ENCODE assay signal across 8 cellular contexts in genomic region chrX:150547511-150548115, GRCh38. TPM values are rescaled to one million over a fixed set of nuclear protein-coding genes. Genes with fewer than 3 reads are reported as not detected.
DNase-seq lines count a peak whose midpoint lies in the region; ATAC-seq and TF ChIP-seq lines count a peak whose summit lies in the region.

No MANE protein-coding gene starts in this region.

- H3K9me3 ChIP-seq in HUES64 (ENCODE audit: insufficient read depth, low read depth, low read length) (no peaks in the 10 kb centered on the region), gastroesophageal sphincter (no peaks in the 10 kb centered on the region), neural progenitor cell (ENCODE audit: low read depth) (no peaks in the 10 kb centered on the region)

- peaks cover 16% of the 10 kb centered on the region for H3K4me1 Mint-ChIP-seq in neural progenitor cell

- H3K27me3 ChIP-seq in HUES64 (ENCODE audit: insufficient read depth, low read length) (peaks cover 50% of the 10 kb centered on the region), gastroesophageal sphincter (no peaks in the 10 kb centered on the region), neural progenitor cell (peaks cover 37% of the 10 kb centered on the region)

- H3K36me3 ChIP-seq in HUES64 (ENCODE audit: insufficient read depth, low read length) = no peaks in the 10 kb centered on the region
- no peaks in the 10 kb centered on the region for H3K36me3 ChIP-seq in gastroesophageal sphincter
- H3K36me3 ChIP-seq in neural progenitor cell = no peaks in the 10 kb centered on the region

- no peaks in the 10 kb centered on the region for H3K79me2 ChIP-seq in neural progenitor cell (ENCODE audit: low read depth)

- H3K4me3 ChIP-seq in HUES64 (ENCODE audit: low read length) (peak overlapping the region; percentile 35), gastroesophageal sphincter (peak overlapping the region; percentile 38 to 47), neural progenitor cell (peak overlapping the region; percentile 29)

- H3K27ac ChIP-seq in HUES64 (ENCODE audit: low read depth, low read length) (no peak overlapping the region), gastroesophageal sphincter (peak overlapping the region; percentile 74 to 83 (median 80)), neural progenitor cell (no peak overlapping the region)

- no peak overlapping the region for H3K4me3 Mint-ChIP-seq in neural progenitor cell

- no peaks in the 10 kb centered on the region for H3F3A ChIP-seq in neural progenitor cell (ENCODE audit: low read depth)

- H4K20me1 ChIP-seq in neural progenitor cell (ENCODE audit: low read depth) = no peaks in the 10 kb centered on the region

- no peaks in the 10 kb centered on the region for H3K36me3 Mint-ChIP-seq in neural progenitor cell

- H3K4me1 ChIP-seq in HUES64 (ENCODE audit: insufficient read depth, low read length) (no peaks in the 10 kb centered on the region), gastroesophageal sphincter (peaks cover 0 to 23% (median 5%) of the 10 kb centered on the region in 3 donors), neural progenitor cell (no peaks in the 10 kb centered on the region)

- 11% methylated on average over 47 of the region's 47 CpGs for WGBS in HUES64
- WGBS in gastroesophageal sphincter (ENCODE audit: low coverage in 1 of 2), 2 donors = 27% methylated on average over 10 of the region's 47 CpGs; no CpG with 5 or more reads in 1 of the 2 donors

- H3K4me2 ChIP-seq in neural progenitor cell = peak overlapping the region; percentile 66

- H3K27me3 Mint-ChIP-seq in neural progenitor cell (ENCODE audit: insufficient read depth, low read depth) = peaks cover 5% of the 10 kb centered on the region

- H2AFZ ChIP-seq in neural progenitor cell (replicated peaks) = peak overlapping the region; percentile 58

- DNase-seq in Caki2 (ENCODE audit: low read depth) = peak; percentile 37
- DNase-seq in activated naive CD4-positive, alpha-beta T cell treated with anti-CD3 and anti-CD28 coated beads, Interleukin-2, amount 50 U/mL, for 16 hours = peak; percentile 14
- peak; percentile 56 for DNase-seq in neural progenitor cell (ENCODE audit: low spot score)
- no peak for DNase-seq in NCI-H1436 treated with DMSO at 0.1 percent for 48 hours (lab: John Stamatoyannopoulos, UW)

- TF ChIP-seq CTCF in gastroesophageal sphincter (IDR thresholded peaks at IDR 0.05) (no peak), neural progenitor cell (IDR thresholded peaks at IDR 0.05) (no peak)

- H3K9ac ChIP-seq in HUES64 (ENCODE audit: low read depth, low read length) = peak overlapping the region; percentile 37
- H3K9ac ChIP-seq in neural progenitor cell = no peak overlapping the region

- ATAC-seq in GM19438 (IDR thresholded peaks at IDR 0.05; ENCODE audit: low read depth, unreplicated experiment) (peak; percentile 60), gastroesophageal sphincter (peak; percentile 89), HG02840 (IDR thresholded peaks at IDR 0.05; ENCODE audit: low FRiP score, unreplicated experiment) (no peak)

- no peak for TF ChIP-seq EP300 in gastroesophageal sphincter (IDR thresholded peaks at IDR 0.05)

- peaks cover 10% of the 10 kb centered on the region for H3K9me3 Mint-ChIP-seq in neural progenitor cell

- in situ Hi-C loops in Caki2 (cut with HindIII; ENCODE audit: low pct_unique_long_range_greater_than_20kb, low sequenced_read_pairs) = no loop called here

- H3K27ac Mint-ChIP-seq in neural progenitor cell = peak overlapping the region; percentile 38

- TF ChIP-seq POLR2A in gastroesophageal sphincter (IDR thresholded peaks at IDR 0.05) = no peak

RNA-seq across cellular contexts. Expression of gene MTM1, which starts 20.8 kb away (rescaled TPM):
- 2.4 and 5.1 TPM in 2 replicates for total RNA-seq in Caki2 (2014; rRNA removed; shearing (Covaris generic); ENCODE audit: low replicate concordance)
- polyA plus RNA-seq in HUES64 (2013, experiment 1 of 2) = 6.5 TPM
- 7.1 TPM for polyA plus RNA-seq in HUES64 (2013, experiment 2 of 2)
- total RNA-seq in gastroesophageal sphincter = 10 to 100 TPM; 10.5 to 32.7 (median 14.3) TPM
- total RNA-seq in neural progenitor cell (ENCODE audit: low replicate concordance) = 12.3 and 15.3 TPM in 2 replicates

Comparison
In these comparisons a context has a peak if more than half of its experiments do, and no peak if none do; other contexts are left out.
1. H3K27ac ChIP-seq: peak in gastroesophageal sphincter (4 of 4); none in HUES64 (single experiment) and neural progenitor cell (single experiment).
2. Peak in every context shown above with its lines, with median percentiles within 50 percentile points of each other: H3K4me3 ChIP-seq.